8 cellular contexts compared by ENCODE assay signal in genomic region chr3:67790043-67790442, GRCh38.
DNase-seq lines count a peak whose midpoint lies in the region; ATAC-seq and TF ChIP-seq lines count a peak whose summit lies in the region.

No MANE protein-coding gene starts in this region.

- no peak overlapping the region for H3K27ac Mint-ChIP-seq in MCF 10A (ENCODE audit: low read depth, unreplicated experiment)

- H3K4me1 ChIP-seq in breast epithelium, result no peaks in the 10 kb centered on the region

- peak; percentile 95 for ATAC-seq in HG02884 (IDR thresholded peaks at IDR 0.05; ENCODE audit: unreplicated experiment)

- H3K4me3 Mint-ChIP-seq in MCF 10A (ENCODE audit: unreplicated experiment), result no peak overlapping the region

- no peaks in the 10 kb centered on the region for H3K9me3 ChIP-seq in breast epithelium

- CTCF ChIA-PET in MCF 10A (lab: Yijun Ruan, JAX), result interaction anchor here (0.6 to 1.6 kb wide), 7 partner anchors 100 to 755 kb away, joined by 3 to 6 read pairs (median 4); no protein-coding TSS in a partner anchor

- intact Hi-C loops in MCF 10A (cut with micrococcal nuclease) (loop anchor here (1.0 to 10.0 kb wide), 3 partner anchors 195 to 677 kb away; no protein-coding TSS in a partner anchor), breast epithelium (cut with DNase I; ENCODE audit: low total_unique reads) (no loop called here)

- no TSS peak for BruUV-seq in MCF 10A (replicated peaks; lab: Mats Ljungman, UMichigan)

- TF ChIP-seq CTCF in MCF 10A (IDR thresholded peaks at IDR 0.05; ENCODE audit: unreplicated experiment) (peak; percentile 41), breast epithelium (IDR thresholded peaks at IDR 0.05) (peak in 1 of 3 donors; percentile 36), fibroblast of villous mesenchyme (IDR thresholded peaks at IDR 0.05; ENCODE audit: insufficient read depth, low read depth, low read length) (peak; percentile 85), retinal pigment epithelial cell (conservative IDR thresholded peaks at IDR 0.05; ENCODE audit: low read depth, low read length) (peak; percentile 70)

- H3K4me1 Mint-ChIP-seq in MCF 10A (ENCODE audit: insufficient read depth, unreplicated experiment), result no peaks in the 10 kb centered on the region

- POLR2A ChIA-PET in MCF 10A (lab: Yijun Ruan, JAX), result no interaction called here

- DNase-seq in MCF 10A (ENCODE audit: unreplicated experiment) (peak; percentile 70), breast epithelium (ENCODE audit: low spot score in 2 of 2) (no peak), NOMO-1 treated with DMSO at 0.1 percent for 48 hours (lab: John Stamatoyannopoulos, UW; ENCODE audit: unreplicated experiment) (peak; percentile 6), activated T-cell treated with anti-CD3 and anti-CD28 coated beads for 24 hours (ENCODE audit: low read depth) (peak; percentile 59), fibroblast of villous mesenchyme (ENCODE audit: low read depth) (peak; percentile 74), retinal pigment epithelial cell (ENCODE audit: low read depth) (no peak), DMS153 treated with DMSO at 0.1 percent for 48 hours (lab: John Stamatoyannopoulos, UW; ENCODE audit: unreplicated experiment) (no peak)

- no peaks in the 10 kb centered on the region for H3K27me3 ChIP-seq in breast epithelium

- H3K27ac ChIP-seq in breast epithelium, result no peak overlapping the region

- H3K4me3 ChIP-seq in breast epithelium, result no peak overlapping the region
- H3K4me3 ChIP-seq in fibroblast of villous mesenchyme (ENCODE audit: low read depth, low read length), result no peak overlapping the region
- H3K4me3 ChIP-seq in retinal pigment epithelial cell (ENCODE audit: low read length), result no peak overlapping the region

- TF ChIP-seq POLR2A in breast epithelium (IDR thresholded peaks at IDR 0.05), result no peak

- no peaks in the 10 kb centered on the region for H3K9me3 Mint-ChIP-seq in MCF 10A (ENCODE audit: unreplicated experiment)

- H3K36me3 Mint-ChIP-seq in MCF 10A (ENCODE audit: insufficient read depth, unreplicated experiment), result no peaks in the 10 kb centered on the region

- no peaks in the 10 kb centered on the region for H3K36me3 ChIP-seq in breast epithelium

- peaks cover 55% of the 10 kb centered on the region for H3K27me3 Mint-ChIP-seq in MCF 10A (ENCODE audit: insufficient read depth, unreplicated experiment)

Comparison
In these comparisons a context has a peak if more than half of its experiments do, and no peak if none do; other contexts are left out.
1. DNase-seq: peak in MCF 10A (single experiment), NOMO-1 treated with DMSO at 0.1 percent for 48 hours (single experiment), activated T-cell treated with anti-CD3 and anti-CD28 coated beads for 24 hours (single experiment) and fibroblast of villous mesenchyme (single experiment); none in breast epithelium (0 of 2), retinal pigment epithelial cell (single experiment) and DMS153 treated with DMSO at 0.1 percent for 48 hours (single experiment).